In genomic region chr6:19395316-19395715, GRCh38 we compare ENCODE assay signal across 8 cellular contexts.
"Had no signal": no experiment of that assay in that cellular context is flagged by ENCODE, and none has a peak within 500 bp of the region (broad histone marks: within the 10 kb centered on the region; RNA-seq: fewer than 3 reads in every experiment).

No MANE protein-coding gene starts in this region.

- H3K27me3 Mint-ChIP-seq: IgD-negative memory B cell had no signal

- H3K36me3 Mint-ChIP-seq: IgD-negative memory B cell had no signal

- H3K4me3 Mint-ChIP-seq: IgD-negative memory B cell had no signal

- H3K27ac Mint-ChIP-seq: IgD-negative memory B cell had no signal

- FAIRE-seq: HepG2, HTR-8/SVneo had no signal

- H3K4me2 ChIP-seq: KMS-11 had no signal

- DNase-seq: IMR-90, KBM-7, KG1 had no signal

- H3K4me1 Mint-ChIP-seq: IgD-negative memory B cell had no signal

- ATAC-seq: HepG2 had no signal

- H3K27ac ChIP-seq: HL-60, KMS-11 had no signal

- H3K9ac ChIP-seq: KMS-11 had no signal
